Comparison of ENCODE assay signal across 1 cellular context in the genomic region with DNA sequence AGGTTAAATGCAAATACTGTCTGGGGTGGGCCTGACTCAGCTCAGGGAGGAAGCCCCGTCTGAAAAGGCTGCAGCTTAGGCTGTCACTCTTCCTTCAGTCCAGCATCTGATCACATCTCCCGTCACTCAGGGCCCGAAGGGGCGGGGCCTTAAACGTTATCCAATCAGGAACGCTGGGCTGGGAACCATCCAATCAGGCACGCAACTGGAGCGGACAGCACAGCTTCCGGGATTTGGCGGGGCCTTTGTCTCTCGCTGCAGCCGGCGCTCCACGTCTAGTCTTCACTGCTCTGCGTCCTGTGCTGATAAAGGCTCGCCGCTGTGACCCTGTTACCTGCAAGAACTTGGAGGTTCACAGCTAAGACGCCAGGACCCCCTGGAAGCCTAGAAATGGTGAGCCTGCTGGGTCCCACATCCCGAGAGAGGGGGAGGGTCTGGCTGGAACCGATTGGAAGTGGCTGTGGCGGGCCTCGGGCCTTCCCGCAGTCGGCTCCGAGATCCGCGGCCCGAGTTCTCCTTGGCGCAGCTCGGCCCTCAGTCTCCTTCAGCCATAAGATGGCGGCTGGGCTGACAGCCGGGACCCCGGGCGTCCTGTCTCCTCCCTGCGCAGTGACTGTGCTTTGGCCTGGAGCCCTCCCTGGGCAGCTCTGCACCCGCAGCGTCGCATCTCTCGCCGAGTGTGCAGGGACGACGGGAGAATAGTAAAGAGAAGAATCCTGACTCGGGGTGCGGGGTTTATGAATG.
TF ChIP-seq lines count a peak whose summit lies in the region.

ZNF92 (plus strand) TSS at position 248 of the 744 bp plus-strand sequence; CDS start at position 391, 143 bp downstream.

TF ChIP-seq in K562, 482 proteins besides CTCF, POLR2A, EP300 and RAD21 (continued from another document and continues in another):
- TF ChIP-seq NR0B1 (IDR thresholded peaks at IDR 0.05; ENCODE audit: partially characterized antibody) (no peak), CHCHD3 (CRISPR knock-in tag; IDR thresholded peaks at IDR 0.05) (no peak), ZNF511 (CRISPR knock-in tag; IDR thresholded peaks at IDR 0.05) (peak; percentile 69; the same call in 1 of the 2 replicates), STAG1 (CRISPR knock-in tag; IDR thresholded peaks at IDR 0.05; ENCODE audit: borderline replicate concordance) (no peak), ATF6 (CRISPR knock-in tag; IDR thresholded peaks at IDR 0.05) (0 out of 2 replicates have a peak, but pooled peaks have one; percentile 64), NONO (IDR thresholded peaks at IDR 0.05; ENCODE audit: low read depth in 2 of 2, low read length in 1 of 2) (no peak), ZNF165 (CRISPR knock-in tag; IDR thresholded peaks at IDR 0.05; ENCODE audit: borderline replicate concordance) (no peak), HDAC1 (IDR thresholded peaks at IDR 0.05) (peak in 1 of 2 experiments; percentile 91; a peak in 2 of 4 replicates), POLR2G (IDR thresholded peaks at IDR 0.05; ENCODE audit: low read depth, low read length) (peak; percentile 98), WHSC1 (IDR thresholded peaks at IDR 0.05; ENCODE audit: low read length) (no peak), RAD51 (IDR thresholded peaks at IDR 0.05; ENCODE audit: borderline replicate concordance, low read depth) (no peak), ESRRB (CRISPR knock-in tag; IDR thresholded peaks at IDR 0.05; ENCODE audit: borderline replicate concordance) (no peak), KAT8 (IDR thresholded peaks at IDR 0.05; ENCODE audit: low read depth) (peak; percentile 83), RBM34 (IDR thresholded peaks at IDR 0.05; ENCODE audit: borderline replicate concordance, insufficient read depth, low read length) (no peak), NCOA1 (IDR thresholded peaks at IDR 0.05; ENCODE audit: low read depth) (no peak), DNMT1 (IDR thresholded peaks at IDR 0.05) (no peak), MAX (CRISPR knock-in tag; IDR thresholded peaks at IDR 0.05) (no peak), RBM22 (IDR thresholded peaks at IDR 0.05; ENCODE audit: low read depth, low read length, poor library complexity, severe bottlenecking) (no peak), NFYB (IDR thresholded peaks at IDR 0.05; ENCODE audit: extremely low read depth, insufficient read length) (peak; percentile 100), PBX2 (CRISPR knock-in tag; IDR thresholded peaks at IDR 0.05; ENCODE audit: low read depth) (peak; percentile 98), PBX2 (tag; conservative IDR thresholded peaks at IDR 0.05; ENCODE audit: low read depth) (peak; percentile 98), ZNF75A (CRISPR knock-in tag; IDR thresholded peaks at IDR 0.05) (no peak), NFXL1 (CRISPR knock-in tag; IDR thresholded peaks at IDR 0.05) (no peak), NCOR1 (IDR thresholded peaks at IDR 0.05) (no peak), ZNF830 (CRISPR knock-in tag; IDR thresholded peaks at IDR 0.05) (no peak), YY1 (IDR thresholded peaks at IDR 0.05; ENCODE audit: borderline replicate concordance in 1 of 3, control insufficient read depth in 1 of 3, extremely low read depth in 1 of 3, insufficient read depth in 3 of 3, insufficient read length in 1 of 3, insufficient replicate concordance in 2 of 3, low read depth in 1 of 3, low read length in 2 of 3) (peak; percentile 49 to 93 (median 85)), FOXJ3 (CRISPR knock-in tag; IDR thresholded peaks at IDR 0.05) (no peak), ZNF282 (CRISPR knock-in tag; IDR thresholded peaks at IDR 0.05) (no peak), ILF3 (IDR thresholded peaks at IDR 0.05; ENCODE audit: borderline replicate concordance) (no peak; the same call in 1 of the 2 replicates), NELFE (IDR thresholded peaks at IDR 0.05; ENCODE audit: insufficient read depth, insufficient read length) (peak; percentile 63), SRSF1 (IDR thresholded peaks at IDR 0.05; ENCODE audit: low read depth, low read length) (no peak), KDM1A (IDR thresholded peaks at IDR 0.05) (no peak), RBBP5 (IDR thresholded peaks at IDR 0.05; ENCODE audit: borderline replicate concordance, insufficient read depth, low read length, poor library complexity, severe bottlenecking) (peak; percentile 81), KDM5B (IDR thresholded peaks at IDR 0.05; ENCODE audit: insufficient replicate concordance, low read depth, low read length) (peak; percentile 98), ZFP36 (IDR thresholded peaks at IDR 0.05; ENCODE audit: low read depth, low read length, partially characterized antibody) (no peak), ZNF121 (CRISPR knock-in tag; conservative IDR thresholded peaks at IDR 0.05) (no peak), TCF15 (CRISPR knock-in tag; IDR thresholded peaks at IDR 0.05) (no peak), GATAD2B (IDR thresholded peaks at IDR 0.05; ENCODE audit: borderline replicate concordance) (no peak), PHF20 (IDR thresholded peaks at IDR 0.05; ENCODE audit: partially characterized antibody) (peak; percentile 96), ZZZ3 (IDR thresholded peaks at IDR 0.05) (no peak)
- TF ChIP-seq, protein P1, sequence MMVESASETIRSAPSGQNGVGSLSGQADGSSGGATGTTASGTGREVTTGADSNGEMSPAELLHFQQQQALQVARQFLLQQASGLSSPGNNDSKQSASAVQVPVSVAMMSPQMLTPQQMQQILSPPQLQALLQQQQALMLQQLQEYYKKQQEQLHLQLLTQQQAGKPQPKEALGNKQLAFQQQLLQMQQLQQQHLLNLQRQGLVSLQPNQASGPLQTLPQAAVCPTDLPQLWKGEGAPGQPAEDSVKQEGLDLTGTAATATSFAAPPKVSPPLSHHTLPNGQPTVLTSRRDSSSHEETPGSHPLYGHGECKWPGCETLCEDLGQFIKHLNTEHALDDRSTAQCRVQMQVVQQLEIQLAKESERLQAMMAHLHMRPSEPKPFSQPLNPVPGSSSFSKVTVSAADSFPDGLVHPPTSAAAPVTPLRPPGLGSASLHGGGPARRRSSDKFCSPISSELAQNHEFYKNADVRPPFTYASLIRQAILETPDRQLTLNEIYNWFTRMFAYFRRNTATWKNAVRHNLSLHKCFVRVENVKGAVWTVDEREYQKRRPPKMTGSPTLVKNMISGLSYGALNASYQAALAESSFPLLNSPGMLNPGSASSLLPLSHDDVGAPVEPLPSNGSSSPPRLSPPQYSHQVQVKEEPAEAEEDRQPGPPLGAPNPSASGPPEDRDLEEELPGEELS (CRISPR knock-in tag; IDR thresholded peaks at IDR 0.05; ENCODE audit: borderline replicate concordance) = no peak
- TF ChIP-seq, protein P2, sequence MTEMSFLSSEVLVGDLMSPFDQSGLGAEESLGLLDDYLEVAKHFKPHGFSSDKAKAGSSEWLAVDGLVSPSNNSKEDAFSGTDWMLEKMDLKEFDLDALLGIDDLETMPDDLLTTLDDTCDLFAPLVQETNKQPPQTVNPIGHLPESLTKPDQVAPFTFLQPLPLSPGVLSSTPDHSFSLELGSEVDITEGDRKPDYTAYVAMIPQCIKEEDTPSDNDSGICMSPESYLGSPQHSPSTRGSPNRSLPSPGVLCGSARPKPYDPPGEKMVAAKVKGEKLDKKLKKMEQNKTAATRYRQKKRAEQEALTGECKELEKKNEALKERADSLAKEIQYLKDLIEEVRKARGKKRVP (CRISPR knock-in tag; IDR thresholded peaks at IDR 0.05) = no peak
- TF ChIP-seq, protein P3, sequence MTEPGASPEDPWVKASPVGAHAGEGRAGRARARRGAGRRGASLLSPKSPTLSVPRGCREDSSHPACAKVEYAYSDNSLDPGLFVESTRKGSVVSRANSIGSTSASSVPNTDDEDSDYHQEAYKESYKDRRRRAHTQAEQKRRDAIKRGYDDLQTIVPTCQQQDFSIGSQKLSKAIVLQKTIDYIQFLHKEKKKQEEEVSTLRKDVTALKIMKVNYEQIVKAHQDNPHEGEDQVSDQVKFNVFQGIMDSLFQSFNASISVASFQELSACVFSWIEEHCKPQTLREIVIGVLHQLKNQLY (CRISPR knock-in tag; conservative IDR thresholded peaks at IDR 0.05) = no peak
- TF ChIP-seq, protein P4, sequence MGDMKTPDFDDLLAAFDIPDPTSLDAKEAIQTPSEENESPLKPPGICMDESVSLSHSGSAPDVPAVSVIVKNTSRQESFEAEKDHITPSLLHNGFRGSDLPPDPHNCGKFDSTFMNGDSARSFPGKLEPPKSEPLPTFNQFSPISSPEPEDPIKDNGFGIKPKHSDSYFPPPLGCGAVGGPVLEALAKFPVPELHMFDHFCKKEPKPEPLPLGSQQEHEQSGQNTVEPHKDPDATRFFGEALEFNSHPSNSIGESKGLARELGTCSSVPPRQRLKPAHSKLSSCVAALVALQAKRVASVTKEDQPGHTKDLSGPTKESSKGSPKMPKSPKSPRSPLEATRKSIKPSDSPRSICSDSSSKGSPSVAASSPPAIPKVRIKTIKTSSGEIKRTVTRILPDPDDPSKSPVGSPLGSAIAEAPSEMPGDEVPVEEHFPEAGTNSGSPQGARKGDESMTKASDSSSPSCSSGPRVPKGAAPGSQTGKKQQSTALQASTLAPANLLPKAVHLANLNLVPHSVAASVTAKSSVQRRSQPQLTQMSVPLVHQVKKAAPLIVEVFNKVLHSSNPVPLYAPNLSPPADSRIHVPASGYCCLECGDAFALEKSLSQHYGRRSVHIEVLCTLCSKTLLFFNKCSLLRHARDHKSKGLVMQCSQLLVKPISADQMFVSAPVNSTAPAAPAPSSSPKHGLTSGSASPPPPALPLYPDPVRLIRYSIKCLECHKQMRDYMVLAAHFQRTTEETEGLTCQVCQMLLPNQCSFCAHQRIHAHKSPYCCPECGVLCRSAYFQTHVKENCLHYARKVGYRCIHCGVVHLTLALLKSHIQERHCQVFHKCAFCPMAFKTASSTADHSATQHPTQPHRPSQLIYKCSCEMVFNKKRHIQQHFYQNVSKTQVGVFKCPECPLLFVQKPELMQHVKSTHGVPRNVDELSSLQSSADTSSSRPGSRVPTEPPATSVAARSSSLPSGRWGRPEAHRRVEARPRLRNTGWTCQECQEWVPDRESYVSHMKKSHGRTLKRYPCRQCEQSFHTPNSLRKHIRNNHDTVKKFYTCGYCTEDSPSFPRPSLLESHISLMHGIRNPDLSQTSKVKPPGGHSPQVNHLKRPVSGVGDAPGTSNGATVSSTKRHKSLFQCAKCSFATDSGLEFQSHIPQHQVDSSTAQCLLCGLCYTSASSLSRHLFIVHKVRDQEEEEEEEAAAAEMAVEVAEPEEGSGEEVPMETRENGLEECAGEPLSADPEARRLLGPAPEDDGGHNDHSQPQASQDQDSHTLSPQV (IDR thresholded peaks at IDR 0.05) = no peak
- TF ChIP-seq, protein P5, sequence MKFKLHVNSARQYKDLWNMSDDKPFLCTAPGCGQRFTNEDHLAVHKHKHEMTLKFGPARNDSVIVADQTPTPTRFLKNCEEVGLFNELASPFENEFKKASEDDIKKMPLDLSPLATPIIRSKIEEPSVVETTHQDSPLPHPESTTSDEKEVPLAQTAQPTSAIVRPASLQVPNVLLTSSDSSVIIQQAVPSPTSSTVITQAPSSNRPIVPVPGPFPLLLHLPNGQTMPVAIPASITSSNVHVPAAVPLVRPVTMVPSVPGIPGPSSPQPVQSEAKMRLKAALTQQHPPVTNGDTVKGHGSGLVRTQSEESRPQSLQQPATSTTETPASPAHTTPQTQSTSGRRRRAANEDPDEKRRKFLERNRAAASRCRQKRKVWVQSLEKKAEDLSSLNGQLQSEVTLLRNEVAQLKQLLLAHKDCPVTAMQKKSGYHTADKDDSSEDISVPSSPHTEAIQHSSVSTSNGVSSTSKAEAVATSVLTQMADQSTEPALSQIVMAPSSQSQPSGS (CRISPR knock-in tag; IDR thresholded peaks at IDR 0.05) = no peak
